In genomic region chr1:65148548-65149390, GRCh38 we compare ENCODE assay signal across 8 cellular contexts. TPM values are rescaled to one million over a fixed set of nuclear protein-coding genes. Genes with fewer than 3 reads are reported as not detected.
DNase-seq lines count a peak whose midpoint lies in the region; ATAC-seq, FAIRE-seq and TF ChIP-seq lines count a peak whose summit lies in the region.

No MANE protein-coding gene starts in this region.

- TF ChIP-seq POLR2A in gastrocnemius medialis (IDR thresholded peaks at IDR 0.05): peak in 1 of 2 donors; percentile 17

- peak; percentile 93 for DNase-seq in COLO668 (lab: John Stamatoyannopoulos, UW; ENCODE audit: unreplicated experiment)
- DNase-seq in GM19239 (ENCODE audit: insufficient read length, low spot score): peak; percentile 18
- DNase-seq in RKO (ENCODE audit: low spot score): peak; percentile 57
- DNase-seq in ascending aorta (ENCODE audit: low spot score in 2 of 2): peak in 1 of 2 donors; percentile 71
- DNase-seq in hypothalamus (lab: John Stamatoyannopoulos, UW): peak in 30 of 51 donors; percentile 11 to 79 (median 32)
- DNase-seq in gastrocnemius medialis: no peak
- no peak for DNase-seq in foreskin melanocyte

- intact Hi-C loops in ascending aorta (cut with DNase I): loop anchor here (2.0 kb wide), 3 partner anchors 26 to 80 kb away; no protein-coding TSS in a partner anchor
- intact Hi-C loops in gastrocnemius medialis (cut with DNase I; ENCODE audit: low total_unique reads): no loop called here

- no peak for FAIRE-seq in GM19239 (lab: Jason Lieb, UNC)

- ATAC-seq in HG03354 (IDR thresholded peaks at IDR 0.05; ENCODE audit: poor library complexity, severe bottlenecking, unreplicated experiment): peak; percentile 51
- ATAC-seq in gastrocnemius medialis: peak; percentile 31 to 43

- no peaks in the 10 kb centered on the region for H3K9me3 ChIP-seq in ascending aorta
- H3K9me3 ChIP-seq in gastrocnemius medialis: no peaks in the 10 kb centered on the region

- no peak for TF ChIP-seq CTCF in ascending aorta (IDR thresholded peaks at IDR 0.05)
- no peak for TF ChIP-seq CTCF in gastrocnemius medialis (IDR thresholded peaks at IDR 0.05 in 4 of 5, conservative IDR thresholded peaks at IDR 0.05 in 1 of 5)

- H3K27ac ChIP-seq in ascending aorta (peak overlapping the region; percentile 92 to 93), gastrocnemius medialis (peak overlapping the region; percentile 44 to 71 (median 64))

- H3K27me3 ChIP-seq in ascending aorta: no peaks in the 10 kb centered on the region
- peaks cover 0 to 9% (median 0%) of the 10 kb centered on the region in 3 donors for H3K27me3 ChIP-seq in gastrocnemius medialis

- peak overlapping the region; percentile 81 to 89 for H3K4me3 ChIP-seq in ascending aorta
- peak overlapping the region; percentile 51 to 89 (median 74) for H3K4me3 ChIP-seq in gastrocnemius medialis

- in situ Hi-C loops in gastrocnemius medialis (cut with MboI; ENCODE audit: low sequenced_read_pairs in 4 of 4): no loop called here

- H3K4me1 ChIP-seq in ascending aorta (peaks cover 0 to 3% of the 10 kb centered on the region in 2 donors), gastrocnemius medialis (peaks cover 4 to 5% of the 10 kb centered on the region in 2 donors)

- H3K36me3 ChIP-seq in ascending aorta (no peaks in the 10 kb centered on the region), gastrocnemius medialis (no peaks in the 10 kb centered on the region)

RNA-seq across cellular contexts. Expression of gene AK4, which starts 0.8 kb away (rescaled TPM):
- total RNA-seq in ascending aorta (29.5 TPM), gastrocnemius medialis (1 to 10 TPM; 1.4 to 2.6 (median 1.8) TPM)

Comparison
In these comparisons a context has a peak if more than half of its experiments do, and no peak if none do; other contexts are left out.
1. DNase-seq: peak in COLO668 (single experiment), GM19239 (single experiment), RKO (single experiment) and hypothalamus (30 of 51); none in gastrocnemius medialis (0 of 2) and foreskin melanocyte (single experiment).